8 cellular contexts compared by ENCODE assay signal in genomic region chr3:48635222-48636021, GRCh38. TPM values are rescaled to one million over a fixed set of nuclear protein-coding genes. Genes with fewer than 3 reads are reported as not detected.
A peak's percentile ranks its signal among the peaks of the same experiment; 100 is the strongest.
DNase-seq lines count a peak whose midpoint lies in the region; ATAC-seq, FAIRE-seq and TF ChIP-seq lines count a peak whose summit lies in the region.

A gene with protein sequence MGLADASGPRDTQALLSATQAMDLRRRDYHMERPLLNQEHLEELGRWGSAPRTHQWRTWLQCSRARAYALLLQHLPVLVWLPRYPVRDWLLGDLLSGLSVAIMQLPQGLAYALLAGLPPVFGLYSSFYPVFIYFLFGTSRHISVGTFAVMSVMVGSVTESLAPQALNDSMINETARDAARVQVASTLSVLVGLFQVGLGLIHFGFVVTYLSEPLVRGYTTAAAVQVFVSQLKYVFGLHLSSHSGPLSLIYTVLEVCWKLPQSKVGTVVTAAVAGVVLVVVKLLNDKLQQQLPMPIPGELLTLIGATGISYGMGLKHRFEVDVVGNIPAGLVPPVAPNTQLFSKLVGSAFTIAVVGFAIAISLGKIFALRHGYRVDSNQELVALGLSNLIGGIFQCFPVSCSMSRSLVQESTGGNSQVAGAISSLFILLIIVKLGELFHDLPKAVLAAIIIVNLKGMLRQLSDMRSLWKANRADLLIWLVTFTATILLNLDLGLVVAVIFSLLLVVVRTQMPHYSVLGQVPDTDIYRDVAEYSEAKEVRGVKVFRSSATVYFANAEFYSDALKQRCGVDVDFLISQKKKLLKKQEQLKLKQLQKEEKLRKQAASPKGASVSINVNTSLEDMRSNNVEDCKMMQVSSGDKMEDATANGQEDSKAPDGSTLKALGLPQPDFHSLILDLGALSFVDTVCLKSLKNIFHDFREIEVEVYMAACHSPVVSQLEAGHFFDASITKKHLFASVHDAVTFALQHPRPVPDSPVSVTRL (minus strand): TSS chr3:48635461. CDS start chr3:48635393, 68 bp downstream.

- dilution Hi-C loops in endothelial cell of umbilical vein (cut with MboI; ENCODE audit: extremely low pct_ligation_motif_present, low sequenced_read_pairs) = no loop called here

- H3K4me3 ChIP-seq in OCI-LY3 (ENCODE audit: low read length) (peak within 1 kb of the TSS; percentile 89), endothelial cell of umbilical vein (replicated peaks in 1 of 3; ENCODE audit: insufficient read depth in 1 of 3, low read depth in 1 of 3, low read length in 3 of 3) (peak within 1 kb of the TSS; percentile 70 to 93 (median 76))

- no peaks in the 10 kb centered on the region for H3K27me3 ChIP-seq in OCI-LY3 (ENCODE audit: low read depth, low read length)
- no peaks in the 10 kb centered on the region for H3K27me3 ChIP-seq in endothelial cell of umbilical vein (ENCODE audit: control insufficient read depth in 2 of 2, insufficient read depth in 2 of 2, low read length in 2 of 2)

- H3K79me2 ChIP-seq in OCI-LY3 (ENCODE audit: low read length) = 0 out of 2 replicates have a peak, but pooled peaks cover 4% of the 10 kb centered on the region
- no peaks in the 10 kb centered on the region for H3K79me2 ChIP-seq in endothelial cell of umbilical vein (ENCODE audit: control insufficient read depth, insufficient read depth, low read length)

- DNase-seq in DMS 273 treated with DMSO at 0.1 percent for 48 hours (lab: John Stamatoyannopoulos, UW) = peak; percentile 63
- DNase-seq in HuH-7.5 (ENCODE audit: low spot score) = peak; percentile 100
- DNase-seq in activated CD8-positive, alpha-beta memory T cell treated with anti-CD3 and anti-CD28 coated beads, Interleukin-2, amount 50 U/mL, for 48 hours = peak; percentile 97
- DNase-seq in endothelial cell of umbilical vein (ENCODE audit: low read depth, low spot score) = peak; percentile 98
- DNase-seq in middle frontal gyrus (ENCODE audit: extremely low spot score, low spot score) = peak; percentile 92
- peak; percentile 93 to 95 for DNase-seq in stimulated activated CD8-positive, alpha-beta memory T cell treated with anti-CD3 and anti-CD28 coated beads, Interleukin-2, amount 100 ng/mL, for 48 hours (ENCODE audit: low read depth in 2 of 2)

- H3K27ac ChIP-seq in OCI-LY3 (ENCODE audit: low read length) (peak within 1 kb of the TSS; percentile 30; the same call in 1 of the 2 replicates), endothelial cell of umbilical vein (ENCODE audit: insufficient read depth, low read depth, low read length) (peak within 1 kb of the TSS; percentile 32)

- peak; percentile 99 for FAIRE-seq in endothelial cell of umbilical vein (lab: Jason Lieb, UNC)

- BruUV-seq in endothelial cell of umbilical vein (replicated peaks; lab: Mats Ljungman, UMichigan) = no TSS peak

- peak; percentile 80 for ATAC-seq in GM21526 (IDR thresholded peaks at IDR 0.05; ENCODE audit: low FRiP score, unreplicated experiment)

- intact Hi-C loops in endothelial cell of umbilical vein (cut with micrococcal nuclease) = loop anchor here (1.0 to 2.0 kb wide), 8 partner anchors 21 to 447 kb away; partner anchors contain the start of genes CDC25A, IP6K2 and UQCRC1

- no peaks in the 10 kb centered on the region for H3K9me1 ChIP-seq in endothelial cell of umbilical vein (replicated peaks; ENCODE audit: control insufficient read depth, extremely low read depth, insufficient read depth, low read length)

- peak; percentile 73 for TF ChIP-seq POLR2A in endothelial cell of umbilical vein (IDR thresholded peaks at IDR 0.05; ENCODE audit: low read depth, low read length)

- CTCF ChIA-PET in endothelial cell of umbilical vein (lab: Charles Lee) = interaction anchor here (0.7 to 4.5 kb wide), 21 partner anchors 11 to 235 kb away, joined by 3 to 32 read pairs (median 5); partner anchors contain the start of genes CELSR3, PFKFB4 and UQCRC1

- H2AFZ ChIP-seq in OCI-LY3 (ENCODE audit: low read depth, low read length) (peak within 1 kb of the TSS; percentile 55; the same call in 1 of the 2 replicates), endothelial cell of umbilical vein (ENCODE audit: low read depth, low read length) (peak within 1 kb of the TSS; percentile 84)

- TF ChIP-seq CTCF in OCI-LY3 (IDR thresholded peaks at IDR 0.05; ENCODE audit: low read depth, low read length) (peak; percentile 81), endothelial cell of umbilical vein (IDR thresholded peaks at IDR 0.05; ENCODE audit: extremely low read depth in 1 of 2, insufficient read depth in 1 of 2, low read depth in 1 of 2, low read length in 2 of 2) (peak; percentile 62 to 76)

- POLR2A ChIA-PET in endothelial cell of umbilical vein (lab: Charles Lee) = interaction anchor here (1.1 kb wide), 1 partner anchor 20 kb away, joined by 6 read pairs; no protein-coding TSS in a partner anchor

- peaks cover 14% of the 10 kb centered on the region for H3K4me1 ChIP-seq in OCI-LY3 (ENCODE audit: low read length)
- H3K4me1 ChIP-seq in endothelial cell of umbilical vein (ENCODE audit: control insufficient read depth, extremely low read depth, insufficient read depth, low read length) = peaks cover 17% of the 10 kb centered on the region

- peaks cover 9% of the 10 kb centered on the region; the same call in 1 of the 2 replicates for H4K20me1 ChIP-seq in OCI-LY3 (ENCODE audit: insufficient read depth, low read length)
- no peaks in the 10 kb centered on the region for H4K20me1 ChIP-seq in endothelial cell of umbilical vein (replicated peaks; ENCODE audit: control insufficient read depth, extremely low read depth, insufficient read depth, low read length)

- H3K36me3 ChIP-seq in OCI-LY3 (replicated peaks; ENCODE audit: low read depth, low read length) = peaks cover 8% of the 10 kb centered on the region
- H3K36me3 ChIP-seq in endothelial cell of umbilical vein (ENCODE audit: control insufficient read depth in 2 of 2, extremely low read depth in 1 of 2, insufficient read depth in 2 of 2, low read length in 2 of 2) = peaks cover 0 to 15% of the 10 kb centered on the region in 2 experiments

- H3K9ac ChIP-seq in OCI-LY3 (ENCODE audit: low read length) (peak within 1 kb of the TSS; percentile 83), endothelial cell of umbilical vein (replicated peaks; ENCODE audit: extremely low read depth, insufficient read depth, low read length) (peak within 1 kb of the TSS; percentile 57)

- H3K9me3 ChIP-seq in OCI-LY3 (ENCODE audit: insufficient read depth, low read length) = no peaks in the 10 kb centered on the region
- no peaks in the 10 kb centered on the region for H3K9me3 ChIP-seq in endothelial cell of umbilical vein (replicated peaks; ENCODE audit: control insufficient read depth, insufficient read depth, low read length)

- H3K4me2 ChIP-seq in OCI-LY3 (ENCODE audit: low read length) (peak within 1 kb of the TSS; percentile 80), endothelial cell of umbilical vein (ENCODE audit: insufficient read depth, low read length) (peak within 1 kb of the TSS; percentile 83)

TF ChIP-seq in endothelial cell of umbilical vein, 7 proteins besides CTCF, POLR2A, EP300 and RAD21:
- TF ChIP-seq, protein P1, sequence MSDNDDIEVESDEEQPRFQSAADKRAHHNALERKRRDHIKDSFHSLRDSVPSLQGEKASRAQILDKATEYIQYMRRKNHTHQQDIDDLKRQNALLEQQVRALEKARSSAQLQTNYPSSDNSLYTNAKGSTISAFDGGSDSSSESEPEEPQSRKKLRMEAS (IDR thresholded peaks at IDR 0.05; ENCODE audit: insufficient read depth, insufficient read length) = peak; percentile 3
- TF ChIP-seq POLR2AphosphoS5 (IDR thresholded peaks at IDR 0.05; ENCODE audit: insufficient read depth, low read depth, low read length) (peak; percentile 76), EZH2 (IDR thresholded peaks at IDR 0.05; ENCODE audit: borderline replicate concordance, low read depth, low read length, severe bottlenecking) (no peak), JUN (IDR thresholded peaks at IDR 0.05; ENCODE audit: borderline replicate concordance, insufficient read depth, insufficient read length, low read depth) (no peak)

RNA-seq across cellular contexts. Expression of the gene that starts here (rescaled TPM):
- 32.2 and 34.8 TPM in 2 replicates for total RNA-seq in endothelial cell of umbilical vein
- 31.0 and 35.3 TPM in 2 replicates for polyA plus RNA-seq in endothelial cell of umbilical vein
- 11.0 and 13.2 TPM in 2 replicates for polyA plus RNA-seq in endothelial cell of umbilical vein (2011; cell fraction: cytosol; rRNA removed)
- polyA plus RNA-seq in endothelial cell of umbilical vein (2011; cell fraction: nucleus; rRNA removed) = 277 and 301 TPM in 2 replicates
- 16.9 and 17.3 TPM in 2 replicates for polyA plus RNA-seq in endothelial cell of umbilical vein (2012)
- 19.7 and 30.4 TPM in 2 replicates for polyA minus RNA-seq in endothelial cell of umbilical vein
- polyA minus RNA-seq in endothelial cell of umbilical vein (2011; cell fraction: cytosol; rRNA and poly(A)+ RNA removed) = 16.7 TPM
- 43.9 and 50.3 TPM in 2 replicates for polyA minus RNA-seq in endothelial cell of umbilical vein (2011; cell fraction: nucleus; rRNA and poly(A)+ RNA removed)

Comparison
In these comparisons a context has a peak if more than half of its experiments do, and no peak if none do; other contexts are left out.
1. Peak in every context shown above with its lines: DNase-seq, ATAC-seq, H3K4me3 ChIP-seq and H3K27ac ChIP-seq.